In the genomic region with DNA sequence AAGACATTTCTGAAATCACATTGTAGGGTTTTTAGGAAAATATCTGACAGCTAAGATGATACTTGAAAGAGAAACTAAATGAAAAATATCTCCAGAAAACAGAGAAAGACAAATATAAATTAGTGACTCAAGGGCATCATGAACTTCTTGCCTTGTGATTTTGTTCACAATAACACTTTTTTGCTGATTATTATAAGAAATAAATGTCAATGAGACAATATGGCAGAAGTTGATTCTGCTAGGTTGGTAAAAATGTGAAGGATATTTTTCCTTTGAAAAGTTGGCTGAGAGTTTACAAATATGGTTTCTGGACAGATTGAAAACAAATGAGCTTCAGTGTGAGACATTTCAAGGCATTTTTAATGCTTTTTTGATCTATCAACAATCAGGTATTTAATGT, we compare ENCODE assay signal across 32 cellular contexts.
"Had no signal": no experiment of that assay in that cellular context is flagged by ENCODE, and none has a peak within 500 bp of the region (broad histone marks: within the 10 kb centered on the region; RNA-seq: fewer than 3 reads in every experiment).

No MANE protein-coding gene starts in this region.

- H3K4me1 ChIP-seq: SJCRH30 had no signal

- H3K9me3 ChIP-seq: SJCRH30 had no signal

- H3K4me3 Mint-ChIP-seq: activated B cell treated with CpG ODN at 0.5 μM for 24 hours; activated CD4-positive, alpha-beta memory T cell treated with anti-CD3 and anti-CD28 coated beads for 36 hours; activated naive CD4-positive, alpha-beta T cell treated with anti-CD3 and anti-CD28 coated beads, Interleukin-2, amount 10 ng/mL, durations not matched to agents 7 days and 5 days; activated naive CD8-positive, alpha-beta T cell; activated naive CD8-positive, alpha-beta T cell treated with anti-CD3 and anti-CD28 coated beads, Interleukin-2, amount 50 U/mL, for 24 hours; central memory CD8-positive, alpha-beta T cell; T-helper 1 cell treated with Interleukin-12 subunit alpha and Interleukin-12 subunit beta and Interleukin-4 antibody, amounts not matched to agents 30 μg/mL and 1 μg/mL, for 36 hours; T-helper 2 cell treated with Interferon-gamma antibody and Interleukin-4, amounts not matched to agents 5 μg/mL and 100 μg/mL, for 36 hours had no signal

- H3K4me1 Mint-ChIP-seq: activated B cell treated with CpG ODN at 0.5 μM for 24 hours; activated naive CD4-positive, alpha-beta T cell treated with anti-CD3 and anti-CD28 coated beads, Interleukin-2, amount 10 ng/mL, durations not matched to agents 7 days and 5 days; activated naive CD8-positive, alpha-beta T cell treated with anti-CD3 and anti-CD28 coated beads, Interleukin-2, amount 50 U/mL, for 24 hours; central memory CD8-positive, alpha-beta T cell had no signal

- H3K36me3 ChIP-seq: cardiac muscle cell, SJCRH30 had no signal

- H3K36me3 Mint-ChIP-seq: activated CD4-positive, alpha-beta memory T cell treated with anti-CD3 and anti-CD28 coated beads for 36 hours; activated naive CD4-positive, alpha-beta T cell treated with anti-CD3 and anti-CD28 coated beads, Interleukin-2, amount 10 ng/mL, durations not matched to agents 7 days and 5 days; activated naive CD8-positive, alpha-beta T cell had no signal

- H3K27me3 Mint-ChIP-seq: activated B cell treated with CpG ODN at 0.5 μM for 24 hours; activated CD4-positive, alpha-beta memory T cell treated with anti-CD3 and anti-CD28 coated beads for 36 hours; activated naive CD4-positive, alpha-beta T cell treated with anti-CD3 and anti-CD28 coated beads, Interleukin-2, amount 10 ng/mL, durations not matched to agents 7 days and 5 days; activated naive CD8-positive, alpha-beta T cell; activated naive CD8-positive, alpha-beta T cell treated with anti-CD3 and anti-CD28 coated beads, Interleukin-2, amount 50 U/mL, for 24 hours; central memory CD8-positive, alpha-beta T cell had no signal

- FAIRE-seq: TTC549 had no signal

- H3K27me3 ChIP-seq: cardiac muscle cell, SJCRH30 had no signal

- H3K4me3 ChIP-seq: cardiac muscle cell, SJCRH30, SK-N-MC had no signal

- DNase-seq: activated B cell treated with CpG ODN at 0.5 μM for 24 hours; activated CD4-positive, alpha-beta memory T cell treated with anti-CD3 and anti-CD28 coated beads for 36 hours; activated CD4-positive, alpha-beta T cell treated with anti-CD3 and anti-CD28 coated beads for 4 hours; activated CD4-positive, alpha-beta T cell treated with anti-CD3 and anti-CD28 coated beads, Interleukin-2, amount 50 U/mL, for 1 hour; activated CD4-positive, CD25-positive, alpha-beta regulatory T cell treated with anti-CD3 and anti-CD28 coated beads, Interleukin-2, amount 50 U/mL, for 72 hours; activated CD8-positive, alpha-beta memory T cell treated with anti-CD3 and anti-CD28 coated beads, Interleukin-2, amount 50 U/mL, for 4 hours; activated effector memory CD4-positive, alpha-beta T cell treated with Interleukin-2 at 50 U/mL for 16 hours; activated naive CD4-positive, alpha-beta T cell treated with anti-CD3 and anti-CD28 coated beads, Interleukin-2, amount 10 ng/mL, durations not matched to agents 7 days and 5 days; activated naive CD8-positive, alpha-beta T cell treated with anti-CD3 and anti-CD28 coated beads, Interleukin-2, amount 50 U/mL, for 24 hours; activated T-cell treated with anti-CD3 and anti-CD28 coated beads, Interleukin-2, amount 50 U/mL, for 48 hours; amniotic stem cell; aorta; NCI-H1092 treated with DMSO at 0.1 percent for 48 hours; NCI-H1417; NCI-H187 treated with DMSO at 0.1 percent for 48 hours; NCI-H2081; NCI-H2171 treated with DMSO at 0.1 percent for 48 hours; NCI-H2227 treated with DMSO at 0.1 percent for 48 hours; NCI-H524; NCI-H69; NCI-H82; SHP77; SJCRH30 had no signal

- H3K27ac ChIP-seq: cardiac muscle cell, SJCRH30, SK-N-MC, VCaP had no signal

- H3K27ac Mint-ChIP-seq: activated B cell treated with CpG ODN at 0.5 μM for 24 hours; activated CD4-positive, alpha-beta memory T cell treated with anti-CD3 and anti-CD28 coated beads for 36 hours; activated naive CD4-positive, alpha-beta T cell treated with anti-CD3 and anti-CD28 coated beads, Interleukin-2, amount 10 ng/mL, durations not matched to agents 7 days and 5 days; activated naive CD8-positive, alpha-beta T cell; activated naive CD8-positive, alpha-beta T cell treated with anti-CD3 and anti-CD28 coated beads, Interleukin-2, amount 50 U/mL, for 24 hours; T-helper 1 cell treated with Interleukin-12 subunit alpha and Interleukin-12 subunit beta and Interleukin-4 antibody, amounts not matched to agents 30 μg/mL and 1 μg/mL, for 36 hours; T-helper 2 cell treated with Interferon-gamma antibody and Interleukin-4, amounts not matched to agents 5 μg/mL and 100 μg/mL, for 36 hours had no signal

- ATAC-seq: activated naive CD8-positive, alpha-beta T cell treated with anti-CD3 and anti-CD28 coated beads, Interleukin-2, amount 50 U/mL, for 24 hours; Panc1 had no signal
